Comparison of ENCODE assay signal across 28 cellular contexts in genomic region chr2:53989210-53989862, GRCh38.
"Had no signal": no experiment of that assay in that cellular context is flagged by ENCODE, and none has a peak within 500 bp of the region (broad histone marks: within the 10 kb centered on the region; RNA-seq: fewer than 3 reads in every experiment).

No MANE protein-coding gene starts in this region.

- H3K4me1 ChIP-seq: colonic mucosa had no signal

- H3K27me3 ChIP-seq: body of pancreas, cardiac muscle cell, colonic mucosa, gastroesophageal sphincter, sigmoid colon had no signal

- DNase-seq: activated B cell treated with CpG ODN at 0.5 μM for 24 hours; activated CD4-positive, alpha-beta T cell treated with anti-CD3 and anti-CD28 coated beads, Interleukin-2, amount 50 U/mL, for 1 hour; activated CD8-positive, alpha-beta memory T cell treated with anti-CD3 and anti-CD28 coated beads, Interleukin-2, amount 10 ng/mL, durations not matched to agents 7 days and 5 days; activated CD8-positive, alpha-beta T cell treated with anti-CD3 and anti-CD28 coated beads, Interleukin-2, amount 10 ng/mL, durations not matched to agents 7 days and 5 days; activated naive CD4-positive, alpha-beta T cell; activated T-cell treated with anti-CD3 and anti-CD28 coated beads, Interleukin-2, amount 50 U/mL, for 48 hours; anterior cingulate cortex; body of pancreas; cerebellar nuclear complex; colonic mucosa; effector CD8-positive, alpha-beta T cell; erythroblast; head of caudate nucleus; hypothalamus; kidney glomerular epithelial cell; left ventricle myocardium inferior; mucosa of descending colon; retina; sigmoid colon; small intestine; stimulated activated CD4-positive, alpha-beta T cell treated with anti-CD3 and anti-CD28 coated beads, Interleukin-4, amount 100 ng/mL, for 24 hours; T-helper 9 cell; trophoblast cell had no signal

- H3K36me3 ChIP-seq: cardiac muscle cell, colonic mucosa, left ventricle myocardium inferior, sigmoid colon, thoracic aorta had no signal

- H3K4me3 ChIP-seq: body of pancreas, cardiac muscle cell, colonic mucosa, gastroesophageal sphincter, left ventricle myocardium inferior, mucosa of descending colon, sigmoid colon, thoracic aorta had no signal

- ATAC-seq: activated CD8-positive, alpha-beta memory T cell treated with anti-CD3 and anti-CD28 coated beads, Interleukin-2, amount 10 ng/mL, durations not matched to agents 7 days and 5 days; activated CD8-positive, alpha-beta T cell treated with anti-CD3 and anti-CD28 coated beads, Interleukin-2, amount 10 ng/mL, durations not matched to agents 7 days and 5 days; activated naive CD4-positive, alpha-beta T cell treated with anti-CD3 and anti-CD28 coated beads, Interleukin-2, amount 50 U/mL, for 72 hours; body of pancreas; gastroesophageal sphincter; mucosa of descending colon; stimulated activated effector memory CD8-positive, alpha-beta T cell treated with anti-CD3 and anti-CD28 coated beads, Interleukin-12 subunit alpha, Interleukin-12 subunit beta, amount 100 ng/mL, for 72 hours had no signal

- H3K9me3 ChIP-seq: body of pancreas, colonic mucosa, gastroesophageal sphincter, left ventricle myocardium inferior, mucosa of descending colon, sigmoid colon, thoracic aorta had no signal

- H3K27ac ChIP-seq: body of pancreas, cardiac muscle cell, colonic mucosa, gastroesophageal sphincter, left ventricle myocardium inferior, sigmoid colon, thoracic aorta had no signal
